1 cellular context compared by ENCODE assay signal in the genomic region with DNA sequence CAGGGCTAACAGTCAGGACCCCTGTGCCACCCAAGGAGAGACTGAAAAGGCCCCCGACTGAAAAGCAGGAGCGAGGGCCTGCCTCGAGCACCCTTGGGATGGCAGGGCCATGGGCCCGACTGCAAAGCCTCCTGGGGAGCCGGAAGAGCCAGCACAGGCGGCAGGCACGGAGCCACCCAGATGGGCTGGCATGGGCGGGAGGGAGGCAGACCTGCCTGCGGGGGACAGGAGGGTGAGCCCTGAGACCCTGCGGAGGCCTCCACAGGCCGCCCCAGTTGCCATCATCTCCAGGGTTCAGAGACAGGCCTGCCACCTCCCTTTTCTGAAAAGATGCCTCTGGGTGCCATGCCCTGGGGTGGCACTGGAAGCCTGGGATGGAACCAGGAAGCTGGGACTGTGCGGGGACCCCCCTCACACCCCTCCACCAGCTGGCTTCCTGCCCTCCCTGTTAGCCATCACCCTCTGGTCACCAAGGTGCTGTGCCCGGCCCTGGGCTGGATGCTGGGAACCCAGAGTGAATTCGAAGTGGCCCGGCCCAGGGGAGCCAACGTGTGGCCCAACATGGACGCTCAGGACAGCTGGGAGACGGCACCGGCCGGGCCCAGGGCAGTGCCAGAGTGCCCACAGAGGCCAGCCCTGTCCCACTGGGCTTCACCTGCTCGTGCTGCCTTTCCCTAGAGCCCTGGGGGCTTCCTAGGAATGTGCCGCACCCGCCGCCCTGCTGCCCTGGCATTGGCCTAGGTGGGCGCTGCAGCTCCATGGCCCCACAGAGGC.
TF ChIP-seq lines count a peak whose summit lies in the region.

No MANE protein-coding gene starts in this region.

TF ChIP-seq in IMR-90, 13 proteins besides CTCF, POLR2A, EP300 and RAD21:
- no peak for TF ChIP-seq MAFK (IDR thresholded peaks at IDR 0.05; ENCODE audit: low read depth, low read length)
- TF ChIP-seq, protein P1, sequence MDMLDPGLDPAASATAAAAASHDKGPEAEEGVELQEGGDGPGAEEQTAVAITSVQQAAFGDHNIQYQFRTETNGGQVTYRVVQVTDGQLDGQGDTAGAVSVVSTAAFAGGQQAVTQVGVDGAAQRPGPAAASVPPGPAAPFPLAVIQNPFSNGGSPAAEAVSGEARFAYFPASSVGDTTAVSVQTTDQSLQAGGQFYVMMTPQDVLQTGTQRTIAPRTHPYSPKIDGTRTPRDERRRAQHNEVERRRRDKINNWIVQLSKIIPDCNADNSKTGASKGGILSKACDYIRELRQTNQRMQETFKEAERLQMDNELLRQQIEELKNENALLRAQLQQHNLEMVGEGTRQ (IDR thresholded peaks at IDR 0.05; ENCODE audit: low read depth, low read length) = no peak
- no peak for TF ChIP-seq MXI1 (IDR thresholded peaks at IDR 0.05; ENCODE audit: borderline replicate concordance, low read depth, low read length)
- no peak for TF ChIP-seq RCOR1 (IDR thresholded peaks at IDR 0.05; ENCODE audit: insufficient replicate concordance, low read length)
- no peak for TF ChIP-seq SMC3 (IDR thresholded peaks at IDR 0.05; ENCODE audit: low read depth, low read length)
